ENCODE assay signal across 24 cellular contexts in the genomic region with DNA sequence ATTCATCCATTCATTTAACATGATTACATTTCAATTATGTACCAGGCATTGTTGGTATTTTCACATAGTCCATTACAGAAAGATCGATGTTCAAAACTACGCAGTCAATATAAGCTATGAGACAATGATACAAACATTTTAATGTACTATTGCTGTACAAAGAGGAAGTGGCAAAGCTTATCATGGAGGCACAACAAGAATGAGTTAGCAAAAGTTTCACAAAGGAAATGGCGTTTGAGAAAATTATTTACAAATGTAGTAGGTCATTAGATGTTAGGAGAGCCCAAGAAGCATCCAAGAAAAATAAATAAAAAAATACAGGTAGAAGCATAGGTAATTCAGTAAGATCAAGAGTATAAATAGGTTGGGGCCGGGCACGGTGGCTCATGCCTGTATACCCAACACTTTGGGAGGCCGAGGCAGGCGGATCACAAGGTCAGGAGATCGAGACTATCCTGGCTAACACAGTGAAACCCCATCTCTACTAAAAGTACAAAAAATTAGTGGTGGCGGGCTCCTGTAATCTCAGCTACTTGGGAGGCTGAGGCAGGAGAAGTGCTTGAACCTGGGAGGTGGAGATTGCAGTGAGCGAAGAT.
"Had no signal": no experiment of that assay in that cellular context is flagged by ENCODE, and none has a peak within 500 bp of the region (broad histone marks: within the 10 kb centered on the region; RNA-seq: fewer than 3 reads in every experiment).

No MANE protein-coding gene starts in this region.

- DNase-seq: activated CD4-positive, alpha-beta memory T cell treated with anti-CD3 and anti-CD28 coated beads, Interleukin-2, amount 10 ng/mL, durations not matched to agents 7 days and 5 days; activated CD4-positive, alpha-beta T cell treated with anti-CD3 and anti-CD28 coated beads for 1 hour; activated CD4-positive, alpha-beta T cell treated with anti-CD3 and anti-CD28 coated beads, Interleukin-2, amount 50 U/mL, for 1 hour; activated gamma-delta T cell treated with Interleukin-2 at 50 U/mL for 16 hours; activated naive CD4-positive, alpha-beta T cell treated with anti-CD3 and anti-CD28 coated beads, Interleukin-2, amount 10 ng/mL, durations not matched to agents 7 days and 5 days; activated naive CD8-positive, alpha-beta T cell treated with anti-CD3 and anti-CD28 coated beads for 36 hours; activated T-cell treated with anti-CD3 and anti-CD28 coated beads for 4 hours; activated T-cell treated with anti-CD3 and anti-CD28 coated beads, Interleukin-2, amount 50 U/mL, for 72 hours; cerebellar nuclear complex; Kasumi-1; NCI-H1105 treated with DMSO at 0.1 percent for 48 hours; NCI-H1436 treated with DMSO at 0.1 percent for 48 hours; NCI-H187; NCI-H2081; NCI-H510A treated with DMSO at 0.1 percent for 48 hours; NCI-H69; NK-92 treated with Interleukin-12 subunit alpha and Interleukin-12 subunit beta, amount 100 ng/mL, for 24 hours; Peyer's patch; SHP77 treated with DMSO at 0.1 percent for 48 hours; T-helper 17 cell; T-helper 9 cell had no signal

- FAIRE-seq: colon, TTC549 had no signal

- H3K27ac ChIP-seq: Peyer's patch had no signal

- H3K4me3 ChIP-seq: Peyer's patch had no signal

- ATAC-seq: activated T-cell treated with anti-CD3 and anti-CD28 coated beads, Interleukin-2, amount 50 U/mL, for 72 hours; T-helper 17 cell; WTC11 had no signal

- H3K9me3 ChIP-seq: Peyer's patch had no signal

- H3K4me1 ChIP-seq: Peyer's patch had no signal

- H3K27me3 ChIP-seq: Peyer's patch had no signal

- H3K36me3 ChIP-seq: Peyer's patch had no signal
